10 cellular contexts compared by ENCODE assay signal in genomic region chr6:55545791-55546190, GRCh38. TPM values are rescaled to one million over a fixed set of nuclear protein-coding genes. Genes with fewer than 3 reads are reported as not detected.
"Had no signal": no experiment of that assay in that cellular context is flagged by ENCODE, and none has a peak within 500 bp of the region (broad histone marks: within the 10 kb centered on the region; RNA-seq: fewer than 3 reads in every experiment).

No MANE protein-coding gene starts in this region.

- H3K4me1 Mint-ChIP-seq: IgD-negative memory B cell had no signal

- H3K4me3 Mint-ChIP-seq: IgD-negative memory B cell had no signal

- H3K27ac ChIP-seq: HL-60 had no signal

- FAIRE-seq: HepG2, HTR-8/SVneo, K562 had no signal

- H3K36me3 Mint-ChIP-seq: IgD-negative memory B cell had no signal

- DNase-seq: IMR-90, KBM-7, KG1 had no signal

- H3K4me3 ChIP-seq: K562 had no signal

- ATAC-seq: HepG2, K562 had no signal

- H3K27me3 Mint-ChIP-seq: IgD-negative memory B cell had no signal

- H3K27ac Mint-ChIP-seq: IgD-negative memory B cell had no signal

RNA-seq across cellular contexts. Expression of gene HMGCLL1, which starts 33.2 kb away (rescaled TPM):
- total RNA-seq: HepG2, HT-29, HT1080, IMR-90, K562 had no signal
- polyA plus RNA-seq: HepG2, IgD-negative memory B cell, K562 had no signal
